Comparison of ENCODE assay signal across 1 cellular context in the genomic region with DNA sequence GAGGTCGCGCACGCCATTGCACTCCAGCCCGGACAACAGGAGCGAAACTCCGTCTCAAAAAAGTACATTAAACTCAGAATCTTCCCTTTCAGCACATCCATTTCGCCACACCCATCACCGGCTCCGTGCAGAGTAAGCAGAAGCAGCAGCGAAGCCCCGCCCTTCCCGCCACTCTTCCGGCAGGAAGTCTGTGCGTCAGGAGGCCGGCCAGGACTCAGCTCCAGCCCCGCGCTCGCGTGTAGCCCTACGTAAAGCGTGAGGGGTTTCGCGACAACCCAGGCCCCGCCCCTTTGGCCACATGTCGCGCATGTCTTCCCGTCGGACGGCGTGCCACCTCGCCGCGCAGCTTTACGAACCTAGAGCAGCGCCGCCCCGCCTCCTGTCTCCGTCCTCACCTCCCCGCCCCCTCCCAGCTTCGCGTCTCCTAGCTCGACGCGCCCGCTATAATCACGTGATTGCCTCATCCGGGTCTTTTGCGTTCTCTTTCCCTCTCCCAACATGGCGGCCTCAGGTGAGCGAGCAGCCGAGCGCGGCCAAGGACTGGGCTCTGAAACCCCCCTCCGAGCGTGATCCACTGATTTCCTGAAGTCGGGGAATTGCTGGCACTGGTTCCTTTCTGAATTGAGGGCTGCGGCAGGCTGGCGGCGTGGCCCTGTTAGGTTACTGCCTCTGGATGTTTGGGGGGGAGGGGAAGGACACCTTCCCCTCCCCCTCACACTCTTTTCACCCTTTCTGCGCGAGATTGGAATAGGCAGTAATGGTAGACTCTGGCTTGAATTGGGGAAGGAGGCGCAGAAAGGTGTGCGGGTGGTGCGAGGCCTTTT.
A peak's percentile ranks its signal among the peaks of the same experiment; 100 is the strongest.
TF ChIP-seq lines count a peak whose summit lies in the region.

A gene with protein sequence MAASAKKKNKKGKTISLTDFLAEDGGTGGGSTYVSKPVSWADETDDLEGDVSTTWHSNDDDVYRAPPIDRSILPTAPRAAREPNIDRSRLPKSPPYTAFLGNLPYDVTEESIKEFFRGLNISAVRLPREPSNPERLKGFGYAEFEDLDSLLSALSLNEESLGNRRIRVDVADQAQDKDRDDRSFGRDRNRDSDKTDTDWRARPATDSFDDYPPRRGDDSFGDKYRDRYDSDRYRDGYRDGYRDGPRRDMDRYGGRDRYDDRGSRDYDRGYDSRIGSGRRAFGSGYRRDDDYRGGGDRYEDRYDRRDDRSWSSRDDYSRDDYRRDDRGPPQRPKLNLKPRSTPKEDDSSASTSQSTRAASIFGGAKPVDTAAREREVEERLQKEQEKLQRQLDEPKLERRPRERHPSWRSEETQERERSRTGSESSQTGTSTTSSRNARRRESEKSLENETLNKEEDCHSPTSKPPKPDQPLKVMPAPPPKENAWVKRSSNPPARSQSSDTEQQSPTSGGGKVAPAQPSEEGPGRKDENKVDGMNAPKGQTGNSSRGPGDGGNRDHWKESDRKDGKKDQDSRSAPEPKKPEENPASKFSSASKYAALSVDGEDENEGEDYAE (plus strand): TSS at position 471 of the 824 bp plus-strand sequence. CDS start 28 bp downstream, at position 499.

TF ChIP-seq in HepG2, 621 proteins besides CTCF, POLR2A, EP300 and RAD21 (continued from another document and continues in another):
- TF ChIP-seq, protein P1, sequence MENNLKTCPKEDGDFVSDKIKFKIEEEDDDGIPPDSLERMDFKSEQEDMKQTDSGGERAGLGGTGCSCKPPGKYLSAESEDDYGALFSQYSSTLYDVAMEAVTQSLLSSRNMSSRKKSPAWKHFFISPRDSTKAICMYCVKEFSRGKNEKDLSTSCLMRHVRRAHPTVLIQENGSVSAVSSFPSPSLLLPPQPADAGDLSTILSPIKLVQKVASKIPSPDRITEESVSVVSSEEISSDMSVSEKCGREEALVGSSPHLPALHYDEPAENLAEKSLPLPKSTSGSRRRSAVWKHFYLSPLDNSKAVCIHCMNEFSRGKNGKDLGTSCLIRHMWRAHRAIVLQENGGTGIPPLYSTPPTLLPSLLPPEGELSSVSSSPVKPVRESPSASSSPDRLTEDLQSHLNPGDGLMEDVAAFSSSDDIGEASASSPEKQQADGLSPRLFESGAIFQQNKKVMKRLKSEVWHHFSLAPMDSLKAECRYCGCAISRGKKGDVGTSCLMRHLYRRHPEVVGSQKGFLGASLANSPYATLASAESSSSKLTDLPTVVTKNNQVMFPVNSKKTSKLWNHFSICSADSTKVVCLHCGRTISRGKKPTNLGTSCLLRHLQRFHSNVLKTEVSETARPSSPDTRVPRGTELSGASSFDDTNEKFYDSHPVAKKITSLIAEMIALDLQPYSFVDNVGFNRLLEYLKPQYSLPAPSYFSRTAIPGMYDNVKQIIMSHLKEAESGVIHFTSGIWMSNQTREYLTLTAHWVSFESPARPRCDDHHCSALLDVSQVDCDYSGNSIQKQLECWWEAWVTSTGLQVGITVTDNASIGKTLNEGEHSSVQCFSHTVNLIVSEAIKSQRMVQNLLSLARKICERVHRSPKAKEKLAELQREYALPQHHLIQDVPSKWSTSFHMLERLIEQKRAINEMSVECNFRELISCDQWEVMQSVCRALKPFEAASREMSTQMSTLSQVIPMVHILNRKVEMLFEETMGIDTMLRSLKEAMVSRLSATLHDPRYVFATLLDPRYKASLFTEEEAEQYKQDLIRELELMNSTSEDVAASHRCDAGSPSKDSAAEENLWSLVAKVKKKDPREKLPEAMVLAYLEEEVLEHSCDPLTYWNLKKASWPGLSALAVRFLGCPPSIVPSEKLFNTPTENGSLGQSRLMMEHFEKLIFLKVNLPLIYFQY (CRISPR knock-in tag; IDR thresholded peaks at IDR 0.05; ENCODE audit: borderline replicate concordance): no peak
- no peak for TF ChIP-seq ZMAT3 (CRISPR knock-in tag; conservative IDR thresholded peaks at IDR 0.05)
- TF ChIP-seq MED13 (CRISPR knock-in tag; IDR thresholded peaks at IDR 0.05): 0 out of 2 replicates have a peak, but pooled peaks have one; percentile 0
- TF ChIP-seq, protein P2, sequence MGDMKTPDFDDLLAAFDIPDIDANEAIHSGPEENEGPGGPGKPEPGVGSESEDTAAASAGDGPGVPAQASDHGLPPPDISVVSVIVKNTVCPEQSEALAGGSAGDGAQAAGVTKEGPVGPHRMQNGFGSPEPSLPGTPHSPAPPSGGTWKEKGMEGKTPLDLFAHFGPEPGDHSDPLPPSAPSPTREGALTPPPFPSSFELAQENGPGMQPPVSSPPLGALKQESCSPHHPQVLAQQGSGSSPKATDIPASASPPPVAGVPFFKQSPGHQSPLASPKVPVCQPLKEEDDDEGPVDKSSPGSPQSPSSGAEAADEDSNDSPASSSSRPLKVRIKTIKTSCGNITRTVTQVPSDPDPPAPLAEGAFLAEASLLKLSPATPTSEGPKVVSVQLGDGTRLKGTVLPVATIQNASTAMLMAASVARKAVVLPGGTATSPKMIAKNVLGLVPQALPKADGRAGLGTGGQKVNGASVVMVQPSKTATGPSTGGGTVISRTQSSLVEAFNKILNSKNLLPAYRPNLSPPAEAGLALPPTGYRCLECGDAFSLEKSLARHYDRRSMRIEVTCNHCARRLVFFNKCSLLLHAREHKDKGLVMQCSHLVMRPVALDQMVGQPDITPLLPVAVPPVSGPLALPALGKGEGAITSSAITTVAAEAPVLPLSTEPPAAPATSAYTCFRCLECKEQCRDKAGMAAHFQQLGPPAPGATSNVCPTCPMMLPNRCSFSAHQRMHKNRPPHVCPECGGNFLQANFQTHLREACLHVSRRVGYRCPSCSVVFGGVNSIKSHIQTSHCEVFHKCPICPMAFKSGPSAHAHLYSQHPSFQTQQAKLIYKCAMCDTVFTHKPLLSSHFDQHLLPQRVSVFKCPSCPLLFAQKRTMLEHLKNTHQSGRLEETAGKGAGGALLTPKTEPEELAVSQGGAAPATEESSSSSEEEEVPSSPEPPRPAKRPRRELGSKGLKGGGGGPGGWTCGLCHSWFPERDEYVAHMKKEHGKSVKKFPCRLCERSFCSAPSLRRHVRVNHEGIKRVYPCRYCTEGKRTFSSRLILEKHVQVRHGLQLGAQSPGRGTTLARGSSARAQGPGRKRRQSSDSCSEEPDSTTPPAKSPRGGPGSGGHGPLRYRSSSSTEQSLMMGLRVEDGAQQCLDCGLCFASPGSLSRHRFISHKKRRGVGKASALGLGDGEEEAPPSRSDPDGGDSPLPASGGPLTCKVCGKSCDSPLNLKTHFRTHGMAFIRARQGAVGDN (CRISPR knock-in tag; IDR thresholded peaks at IDR 0.05): peak; percentile 92
- TF ChIP-seq HOXA3 (CRISPR knock-in tag; IDR thresholded peaks at IDR 0.05): peak; percentile 92
- TF ChIP-seq FOXO1 (CRISPR knock-in tag; IDR thresholded peaks at IDR 0.05): no peak
- peak; percentile 29; the same call in 1 of the 2 replicates for TF ChIP-seq ETV6 (CRISPR knock-in tag; conservative IDR thresholded peaks at IDR 0.05)
- no peak for TF ChIP-seq GATA4 (IDR thresholded peaks at IDR 0.05; ENCODE audit: borderline replicate concordance, low read depth)
- no peak for TF ChIP-seq SETDB1 (CRISPR knock-in tag; IDR thresholded peaks at IDR 0.05; ENCODE audit: borderline replicate concordance)
- TF ChIP-seq THYN1 (CRISPR knock-in tag; IDR thresholded peaks at IDR 0.05; ENCODE audit: borderline replicate concordance, low read depth): no peak
- TF ChIP-seq ZNF614 (CRISPR knock-in tag; IDR thresholded peaks at IDR 0.05; ENCODE audit: borderline replicate concordance): peak; percentile 67; the same call in 1 of the 2 replicates
- TF ChIP-seq GLI4 (CRISPR knock-in tag; IDR thresholded peaks at IDR 0.05; ENCODE audit: borderline replicate concordance): peak; percentile 58; the same call in 1 of the 2 replicates
- TF ChIP-seq MEIS2 (CRISPR knock-in tag; IDR thresholded peaks at IDR 0.05): peak; percentile 20; the same call in 1 of the 2 replicates
- TF ChIP-seq, protein P3, sequence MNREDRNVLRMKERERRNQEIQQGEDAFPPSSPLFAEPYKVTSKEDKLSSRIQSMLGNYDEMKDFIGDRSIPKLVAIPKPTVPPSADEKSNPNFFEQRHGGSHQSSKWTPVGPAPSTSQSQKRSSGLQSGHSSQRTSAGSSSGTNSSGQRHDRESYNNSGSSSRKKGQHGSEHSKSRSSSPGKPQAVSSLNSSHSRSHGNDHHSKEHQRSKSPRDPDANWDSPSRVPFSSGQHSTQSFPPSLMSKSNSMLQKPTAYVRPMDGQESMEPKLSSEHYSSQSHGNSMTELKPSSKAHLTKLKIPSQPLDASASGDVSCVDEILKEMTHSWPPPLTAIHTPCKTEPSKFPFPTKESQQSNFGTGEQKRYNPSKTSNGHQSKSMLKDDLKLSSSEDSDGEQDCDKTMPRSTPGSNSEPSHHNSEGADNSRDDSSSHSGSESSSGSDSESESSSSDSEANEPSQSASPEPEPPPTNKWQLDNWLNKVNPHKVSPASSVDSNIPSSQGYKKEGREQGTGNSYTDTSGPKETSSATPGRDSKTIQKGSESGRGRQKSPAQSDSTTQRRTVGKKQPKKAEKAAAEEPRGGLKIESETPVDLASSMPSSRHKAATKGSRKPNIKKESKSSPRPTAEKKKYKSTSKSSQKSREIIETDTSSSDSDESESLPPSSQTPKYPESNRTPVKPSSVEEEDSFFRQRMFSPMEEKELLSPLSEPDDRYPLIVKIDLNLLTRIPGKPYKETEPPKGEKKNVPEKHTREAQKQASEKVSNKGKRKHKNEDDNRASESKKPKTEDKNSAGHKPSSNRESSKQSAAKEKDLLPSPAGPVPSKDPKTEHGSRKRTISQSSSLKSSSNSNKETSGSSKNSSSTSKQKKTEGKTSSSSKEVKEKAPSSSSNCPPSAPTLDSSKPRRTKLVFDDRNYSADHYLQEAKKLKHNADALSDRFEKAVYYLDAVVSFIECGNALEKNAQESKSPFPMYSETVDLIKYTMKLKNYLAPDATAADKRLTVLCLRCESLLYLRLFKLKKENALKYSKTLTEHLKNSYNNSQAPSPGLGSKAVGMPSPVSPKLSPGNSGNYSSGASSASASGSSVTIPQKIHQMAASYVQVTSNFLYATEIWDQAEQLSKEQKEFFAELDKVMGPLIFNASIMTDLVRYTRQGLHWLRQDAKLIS (CRISPR knock-in tag; IDR thresholded peaks at IDR 0.05): no peak
- peak; percentile 77 for TF ChIP-seq TAF1 (CRISPR knock-in tag; IDR thresholded peaks at IDR 0.05)
- no peak; the same call in 1 of the 2 replicates for TF ChIP-seq KLF9 (CRISPR knock-in tag; IDR thresholded peaks at IDR 0.05; ENCODE audit: low read depth)
- TF ChIP-seq ZNF292 (CRISPR knock-in tag; IDR thresholded peaks at IDR 0.05; ENCODE audit: borderline replicate concordance, low read depth): no peak
- peak; percentile 39; the same call in 1 of the 2 replicates for TF ChIP-seq ZBTB42 (CRISPR knock-in tag; IDR thresholded peaks at IDR 0.05)
- TF ChIP-seq MTA3 (CRISPR knock-in tag; IDR thresholded peaks at IDR 0.05): no peak
- no peak for TF ChIP-seq ZNF484 (CRISPR knock-in tag; IDR thresholded peaks at IDR 0.05; ENCODE audit: borderline replicate concordance, low read depth)
- TF ChIP-seq, protein P4, sequence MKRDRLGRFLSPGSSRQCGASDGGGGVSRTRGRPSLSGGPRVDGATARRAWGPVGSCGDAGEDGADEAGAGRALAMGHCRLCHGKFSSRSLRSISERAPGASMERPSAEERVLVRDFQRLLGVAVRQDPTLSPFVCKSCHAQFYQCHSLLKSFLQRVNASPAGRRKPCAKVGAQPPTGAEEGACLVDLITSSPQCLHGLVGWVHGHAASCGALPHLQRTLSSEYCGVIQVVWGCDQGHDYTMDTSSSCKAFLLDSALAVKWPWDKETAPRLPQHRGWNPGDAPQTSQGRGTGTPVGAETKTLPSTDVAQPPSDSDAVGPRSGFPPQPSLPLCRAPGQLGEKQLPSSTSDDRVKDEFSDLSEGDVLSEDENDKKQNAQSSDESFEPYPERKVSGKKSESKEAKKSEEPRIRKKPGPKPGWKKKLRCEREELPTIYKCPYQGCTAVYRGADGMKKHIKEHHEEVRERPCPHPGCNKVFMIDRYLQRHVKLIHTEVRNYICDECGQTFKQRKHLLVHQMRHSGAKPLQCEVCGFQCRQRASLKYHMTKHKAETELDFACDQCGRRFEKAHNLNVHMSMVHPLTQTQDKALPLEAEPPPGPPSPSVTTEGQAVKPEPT (CRISPR knock-in tag; IDR thresholded peaks at IDR 0.05; ENCODE audit: low read depth): no peak
- TF ChIP-seq, protein P5, sequence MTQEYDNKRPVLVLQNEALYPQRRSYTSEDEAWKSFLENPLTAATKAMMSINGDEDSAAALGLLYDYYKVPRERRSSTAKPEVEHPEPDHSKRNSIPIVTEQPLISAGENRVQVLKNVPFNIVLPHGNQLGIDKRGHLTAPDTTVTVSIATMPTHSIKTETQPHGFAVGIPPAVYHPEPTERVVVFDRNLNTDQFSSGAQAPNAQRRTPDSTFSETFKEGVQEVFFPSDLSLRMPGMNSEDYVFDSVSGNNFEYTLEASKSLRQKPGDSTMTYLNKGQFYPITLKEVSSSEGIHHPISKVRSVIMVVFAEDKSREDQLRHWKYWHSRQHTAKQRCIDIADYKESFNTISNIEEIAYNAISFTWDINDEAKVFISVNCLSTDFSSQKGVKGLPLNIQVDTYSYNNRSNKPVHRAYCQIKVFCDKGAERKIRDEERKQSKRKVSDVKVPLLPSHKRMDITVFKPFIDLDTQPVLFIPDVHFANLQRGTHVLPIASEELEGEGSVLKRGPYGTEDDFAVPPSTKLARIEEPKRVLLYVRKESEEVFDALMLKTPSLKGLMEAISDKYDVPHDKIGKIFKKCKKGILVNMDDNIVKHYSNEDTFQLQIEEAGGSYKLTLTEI (CRISPR knock-in tag; conservative IDR thresholded peaks at IDR 0.05): no peak
- TF ChIP-seq NR3C1 (CRISPR knock-in tag; IDR thresholded peaks at IDR 0.05): no peak
- TF ChIP-seq ZNF550 (CRISPR knock-in tag; IDR thresholded peaks at IDR 0.05; ENCODE audit: borderline replicate concordance): 0 out of 2 replicates have a peak, but pooled peaks have one; percentile 33
- peak; percentile 72; the same call in 1 of the 2 replicates for TF ChIP-seq JUN (CRISPR knock-in tag; IDR thresholded peaks at IDR 0.05)
- peak; percentile 84 for TF ChIP-seq MED8 (CRISPR knock-in tag; IDR thresholded peaks at IDR 0.05; ENCODE audit: insufficient replicate concordance)
- TF ChIP-seq TEAD3 (CRISPR knock-in tag; optimal IDR thresholded peaks at IDR 0.05; ENCODE audit: borderline replicate concordance): peak; percentile 74
- TF ChIP-seq CEBPG (CRISPR knock-in tag; IDR thresholded peaks at IDR 0.05): peak; percentile 61
- TF ChIP-seq HCFC1 (IDR thresholded peaks at IDR 0.05; ENCODE audit: low read depth, low read length): peak; percentile 18
- TF ChIP-seq SMYD3 (CRISPR knock-in tag; IDR thresholded peaks at IDR 0.05): 0 out of 2 replicates have a peak, but pooled peaks have one; percentile 78
- TF ChIP-seq, protein P6, sequence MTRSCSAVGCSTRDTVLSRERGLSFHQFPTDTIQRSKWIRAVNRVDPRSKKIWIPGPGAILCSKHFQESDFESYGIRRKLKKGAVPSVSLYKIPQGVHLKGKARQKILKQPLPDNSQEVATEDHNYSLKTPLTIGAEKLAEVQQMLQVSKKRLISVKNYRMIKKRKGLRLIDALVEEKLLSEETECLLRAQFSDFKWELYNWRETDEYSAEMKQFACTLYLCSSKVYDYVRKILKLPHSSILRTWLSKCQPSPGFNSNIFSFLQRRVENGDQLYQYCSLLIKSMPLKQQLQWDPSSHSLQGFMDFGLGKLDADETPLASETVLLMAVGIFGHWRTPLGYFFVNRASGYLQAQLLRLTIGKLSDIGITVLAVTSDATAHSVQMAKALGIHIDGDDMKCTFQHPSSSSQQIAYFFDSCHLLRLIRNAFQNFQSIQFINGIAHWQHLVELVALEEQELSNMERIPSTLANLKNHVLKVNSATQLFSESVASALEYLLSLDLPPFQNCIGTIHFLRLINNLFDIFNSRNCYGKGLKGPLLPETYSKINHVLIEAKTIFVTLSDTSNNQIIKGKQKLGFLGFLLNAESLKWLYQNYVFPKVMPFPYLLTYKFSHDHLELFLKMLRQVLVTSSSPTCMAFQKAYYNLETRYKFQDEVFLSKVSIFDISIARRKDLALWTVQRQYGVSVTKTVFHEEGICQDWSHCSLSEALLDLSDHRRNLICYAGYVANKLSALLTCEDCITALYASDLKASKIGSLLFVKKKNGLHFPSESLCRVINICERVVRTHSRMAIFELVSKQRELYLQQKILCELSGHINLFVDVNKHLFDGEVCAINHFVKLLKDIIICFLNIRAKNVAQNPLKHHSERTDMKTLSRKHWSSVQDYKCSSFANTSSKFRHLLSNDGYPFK (CRISPR knock-in tag; IDR thresholded peaks at IDR 0.05; ENCODE audit: borderline replicate concordance): peak; percentile 90; the same call in 1 of the 2 replicates
- TF ChIP-seq ZNF598 (CRISPR knock-in tag; IDR thresholded peaks at IDR 0.05; ENCODE audit: borderline replicate concordance): 0 out of 2 replicates have a peak, but pooled peaks have one; percentile 58
